8 cellular contexts compared by ENCODE assay signal in genomic region chr11:83241291-83241946, GRCh38. TPM values are rescaled to one million over a fixed set of nuclear protein-coding genes. Genes with fewer than 3 reads are reported as not detected.
A peak's percentile ranks its signal among the peaks of the same experiment; 100 is the strongest.
DNase-seq lines count a peak whose midpoint lies in the region; ATAC-seq and TF ChIP-seq lines count a peak whose summit lies in the region.

No MANE protein-coding gene starts in this region.

- BruUV-seq in Panc1 (replicated peaks; lab: Mats Ljungman, UMichigan), result no TSS peak

- H3K4me2 ChIP-seq in mesendoderm (ENCODE audit: low read length), result no peak overlapping the region

- H3K36me3 ChIP-seq in Panc1 (ENCODE audit: control insufficient read depth, insufficient read depth, low read length) (no peaks in the 10 kb centered on the region), mesendoderm (ENCODE audit: control insufficient read depth, insufficient read depth, low read length) (no peaks in the 10 kb centered on the region)

- no peak overlapping the region for H3K4ac ChIP-seq in mesendoderm (ENCODE audit: low read depth, low read length)

- H2BK120ac ChIP-seq in mesendoderm (ENCODE audit: low read depth, low read length), result no peak overlapping the region

- WGBS in mesendoderm (ENCODE audit: extremely low coverage, insufficient coverage, low lambda C conversion rate), result 100% methylated on average over 1 of the region's 5 CpGs

- peak; percentile 83 for TF ChIP-seq CTCF in Panc1 (IDR thresholded peaks at IDR 0.05)

- no peak overlapping the region for H3K9ac ChIP-seq in mesendoderm (ENCODE audit: low read length)

- ATAC-seq in GM18520 (IDR thresholded peaks at IDR 0.05; ENCODE audit: unreplicated experiment) (peak; percentile 92), HG03354 (IDR thresholded peaks at IDR 0.05; ENCODE audit: poor library complexity, severe bottlenecking, unreplicated experiment) (peak; percentile 85), Panc1 (peak; percentile 98), GM19324 (IDR thresholded peaks at IDR 0.05; ENCODE audit: low FRiP score, unreplicated experiment) (no peak), GM18517 (IDR thresholded peaks at IDR 0.05; ENCODE audit: unreplicated experiment) (no peak)

- no peaks in the 10 kb centered on the region for H3K79me2 ChIP-seq in mesendoderm (ENCODE audit: control insufficient read depth, insufficient read depth, low read length)

- CTCF ChIA-PET in Panc1 (lab: Charles Lee), result no interaction called here

- POLR2A ChIA-PET in Panc1 (lab: Charles Lee), result no interaction called here

- no peak overlapping the region for H4K8ac ChIP-seq in mesendoderm (ENCODE audit: low read depth, low read length)

- in situ Hi-C loops in Panc1 (cut with HindIII; ENCODE audit: low pct_unique_long_range_greater_than_20kb, low sequenced_read_pairs), result no loop called here

- H2AK5ac ChIP-seq in mesendoderm (ENCODE audit: low read length), result no peak overlapping the region

- no peaks in the 10 kb centered on the region for H3K9me3 ChIP-seq in Panc1 (ENCODE audit: control insufficient read depth, insufficient read depth, low read depth, low read length)

- H3K79me1 ChIP-seq in mesendoderm (ENCODE audit: low read length), result no peaks in the 10 kb centered on the region

- H3K27ac ChIP-seq in Panc1 (ENCODE audit: low read length) (no peak overlapping the region), mesendoderm (ENCODE audit: low read depth, low read length) (no peak overlapping the region)

- intact Hi-C loops in Panc1 (cut with micrococcal nuclease; ENCODE audit: unreplicated experiment), result loop anchor here (2.0 to 10.0 kb wide), 2 partner anchors 157 to 575 kb away; no protein-coding TSS in a partner anchor

- H3K4me1 ChIP-seq in Panc1 (ENCODE audit: control insufficient read depth, insufficient read depth, low read length) (no peaks in the 10 kb centered on the region), mesendoderm (ENCODE audit: control insufficient read depth, low read depth, low read length) (no peaks in the 10 kb centered on the region)

- no peak overlapping the region for H2BK15ac ChIP-seq in mesendoderm (replicated peaks; ENCODE audit: low read depth)

- no peaks in the 10 kb centered on the region for H3K27me3 ChIP-seq in Panc1 (ENCODE audit: control insufficient read depth, insufficient read depth, low read length)
- no peaks in the 10 kb centered on the region for H3K27me3 ChIP-seq in mesendoderm (ENCODE audit: insufficient read depth, low read length, poor library complexity)

- H4K5ac ChIP-seq in mesendoderm (ENCODE audit: low read length), result no peak overlapping the region

- no peak overlapping the region for H3K23ac ChIP-seq in mesendoderm (ENCODE audit: low read length)

- H2BK5ac ChIP-seq in mesendoderm (ENCODE audit: low read length), result no peak overlapping the region

- H3K18ac ChIP-seq in mesendoderm (ENCODE audit: low read length), result no peak overlapping the region

- H3K56ac ChIP-seq in mesendoderm (ENCODE audit: low read length), result no peak overlapping the region

- no peak overlapping the region for H3K4me3 ChIP-seq in Panc1 (ENCODE audit: low read depth in 2 of 2, low read length in 2 of 2)
- H3K4me3 ChIP-seq in mesendoderm (ENCODE audit: low read length), result no peak overlapping the region

- DNase-seq in COLO829 (ENCODE audit: low spot score) (peak; percentile 68), Panc1 (ENCODE audit: low read depth, low spot score) (peak; percentile 51), dermis microvascular lymphatic vessel endothelial cell (ENCODE audit: low read depth in 2 of 2) (peak; percentile 1 to 68), mesendoderm (peak; percentile 94)

RNA-seq across cellular contexts. Expression of gene CCDC90B, which starts 44.7 kb away (rescaled TPM):
- total RNA-seq in Panc1 (2021; ENCODE audit: unreplicated experiment) (41.9 TPM), dermis microvascular lymphatic vessel endothelial cell (45.9 and 52.2 TPM in 2 replicates)
- polyA plus RNA-seq in Panc1 (2012; ENCODE audit: insufficient read length), result 30.8 TPM
- 93.8 TPM for polyA plus RNA-seq in mesendoderm (2013, experiment 1 of 2)
- 92.8 TPM for polyA plus RNA-seq in mesendoderm (2013, experiment 2 of 2)

RNA-seq across cellular contexts. Expression of gene ANKRD42, which starts 47.9 kb away (rescaled TPM):
- total RNA-seq in Panc1 (2021; ENCODE audit: unreplicated experiment) (14.8 TPM), dermis microvascular lymphatic vessel endothelial cell (1.7 and 1.8 TPM in 2 replicates)
- polyA plus RNA-seq in Panc1 (2012; ENCODE audit: insufficient read length), result 11.9 TPM
- polyA plus RNA-seq in mesendoderm (2013, experiment 1 of 2), result 4.5 TPM
- 4.4 TPM for polyA plus RNA-seq in mesendoderm (2013, experiment 2 of 2)

Comparison
In these comparisons a context has a peak if more than half of its experiments do, and no peak if none do; other contexts are left out.
1. DNase-seq: peak in every context shown above with its lines; median percentile 94 in mesendoderm; 68 in COLO829; 51 in Panc1; 34 in dermis microvascular lymphatic vessel endothelial cell.
2. ATAC-seq: peak in GM18520 (single experiment), HG03354 (single experiment) and Panc1 (single experiment); none in GM19324 (single experiment) and GM18517 (single experiment).